Comparison of ENCODE assay signal across 12 cellular contexts in the genomic region with DNA sequence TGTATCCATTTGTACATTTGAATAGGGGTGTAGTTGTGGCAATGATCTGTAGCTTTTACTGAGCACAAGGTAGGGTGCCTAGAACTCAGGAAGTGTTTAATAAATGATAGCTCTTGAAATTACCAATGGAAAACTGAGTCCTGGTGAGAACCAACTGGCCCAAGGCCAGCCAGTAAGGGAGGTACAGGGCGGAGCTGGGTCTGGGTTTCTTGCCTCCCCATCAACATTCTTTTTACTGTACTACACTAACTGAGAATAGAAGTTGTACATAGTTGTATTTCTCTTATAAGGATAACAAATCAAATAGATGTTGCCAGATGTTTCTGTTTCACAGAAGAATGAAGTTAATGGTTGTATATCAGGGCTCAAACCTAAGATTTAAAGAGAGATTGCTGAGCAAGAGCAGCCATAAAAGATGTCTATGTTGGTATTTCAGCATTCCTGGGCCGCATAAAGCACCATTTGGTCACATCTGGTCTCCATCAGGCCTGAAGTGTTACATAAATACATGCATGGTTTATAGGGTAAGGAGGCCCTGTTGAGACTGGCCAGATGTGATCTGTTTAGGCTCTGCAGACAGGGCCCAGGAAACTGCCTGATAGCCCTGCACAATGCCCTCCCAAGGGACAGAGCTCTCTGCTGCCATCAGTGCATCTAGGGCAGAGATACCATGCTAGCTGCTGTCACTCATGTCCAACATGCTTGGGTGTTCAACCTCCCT.
DNase-seq lines count a peak whose midpoint lies in the region; ATAC-seq and TF ChIP-seq lines count a peak whose summit lies in the region.
"Had no signal": no experiment of that assay in that cellular context is flagged by ENCODE, and none has a peak within 500 bp of the region (broad histone marks: within the 10 kb centered on the region; RNA-seq: fewer than 3 reads in every experiment).

No MANE protein-coding gene starts in this region.

- no peak overlapping the region for H3K27ac ChIP-seq in BLaER1
- H3K27ac ChIP-seq in rectal smooth muscle tissue (ENCODE audit: low read depth, low read length), result peak overlapping the region; percentile 38
- H3K27ac ChIP-seq: right atrium auricular region had no signal

- TF ChIP-seq CTCF in fibroblast of villous mesenchyme (IDR thresholded peaks at IDR 0.05; ENCODE audit: insufficient read depth, low read depth, low read length), result no peak

- H3K9me3 Mint-ChIP-seq in naive thymus-derived CD8-positive, alpha-beta T cell, result peaks cover 0 to 1% (median 0%) of the 10 kb centered on the region in 9 donors
- H3K9me3 Mint-ChIP-seq in T-cell, result no peaks in the 10 kb centered on the region
- H3K9me3 Mint-ChIP-seq in stimulated activated effector memory CD8-positive, alpha-beta T cell treated with anti-CD3 and anti-CD28 coated beads, Interleukin-12 subunit alpha, Interleukin-12 subunit beta, amount 100 ng/mL, for 72 hours, result no peaks in the 10 kb centered on the region
- H3K9me3 Mint-ChIP-seq: stimulated activated naive CD8-positive, alpha-beta T cell treated with anti-CD3 and anti-CD28 coated beads, Interleukin-15, Interleukin-2, amounts not matched to agents 100 ng/mL and 50 ng/mL, for 24 hours had no signal

- H3K4me2 ChIP-seq in BLaER1, result 0 out of 2 replicates have a peak overlapping the region, but pooled peaks have one; percentile 3

- H3K4me3 ChIP-seq in BLaER1 (no peak overlapping the region), fibroblast of villous mesenchyme (ENCODE audit: low read depth, low read length) (no peak overlapping the region), rectal smooth muscle tissue (ENCODE audit: low read length) (no peak overlapping the region)
- H3K4me3 ChIP-seq: right atrium auricular region had no signal

- H3K4me1 ChIP-seq in BLaER1, result peaks cover 35% of the 10 kb centered on the region
- H3K4me1 ChIP-seq in rectal smooth muscle tissue (ENCODE audit: control insufficient read depth, insufficient read depth, low read length), result peaks cover 55% of the 10 kb centered on the region

- peak; percentile 100 for DNase-seq in fibroblast of villous mesenchyme (ENCODE audit: low read depth)
- DNase-seq in HK-2 (ENCODE audit: unreplicated experiment), result no peak
- no peak for DNase-seq in naive thymus-derived CD8-positive, alpha-beta T cell
- no peak for DNase-seq in T-cell
- no peak for DNase-seq in stimulated activated effector memory CD8-positive, alpha-beta T cell treated with anti-CD3 and anti-CD28 coated beads, Interleukin-12 subunit alpha, Interleukin-12 subunit beta, amount 100 ng/mL, for 72 hours (ENCODE audit: low spot score in 2 of 2)
- DNase-seq: activated CD4-positive, alpha-beta T cell treated with anti-CD3 and anti-CD28 coated beads, Interleukin-2, amount 50 U/mL, for 4 hours; NCI-H1694 treated with DMSO at 0.1 percent for 48 hours had no signal

- CTCF ChIA-PET in T-cell (lab: Charles Lee), result interaction anchor here in 1 of 2 donors (0.5 kb wide), 1 partner anchor 10 kb away, joined by 3 read pairs; no protein-coding TSS in a partner anchor

- H3K36me3 ChIP-seq in BLaER1 (no peaks in the 10 kb centered on the region), rectal smooth muscle tissue (ENCODE audit: control insufficient read depth, insufficient read depth, low read length) (no peaks in the 10 kb centered on the region)
- H3K36me3 ChIP-seq: right atrium auricular region had no signal

- H3K27ac Mint-ChIP-seq in naive thymus-derived CD8-positive, alpha-beta T cell, result no peak overlapping the region
- no peak overlapping the region for H3K27ac Mint-ChIP-seq in T-cell
- no peak overlapping the region for H3K27ac Mint-ChIP-seq in stimulated activated effector memory CD8-positive, alpha-beta T cell treated with anti-CD3 and anti-CD28 coated beads, Interleukin-12 subunit alpha, Interleukin-12 subunit beta, amount 100 ng/mL, for 72 hours
- H3K27ac Mint-ChIP-seq: stimulated activated naive CD8-positive, alpha-beta T cell treated with anti-CD3 and anti-CD28 coated beads, Interleukin-15, Interleukin-2, amounts not matched to agents 100 ng/mL and 50 ng/mL, for 24 hours had no signal

- no peak overlapping the region for H3K4me3 Mint-ChIP-seq in naive thymus-derived CD8-positive, alpha-beta T cell
- no peak overlapping the region for H3K4me3 Mint-ChIP-seq in T-cell
- H3K4me3 Mint-ChIP-seq in stimulated activated effector memory CD8-positive, alpha-beta T cell treated with anti-CD3 and anti-CD28 coated beads, Interleukin-12 subunit alpha, Interleukin-12 subunit beta, amount 100 ng/mL, for 72 hours, result no peak overlapping the region
- H3K4me3 Mint-ChIP-seq: stimulated activated naive CD8-positive, alpha-beta T cell treated with anti-CD3 and anti-CD28 coated beads, Interleukin-15, Interleukin-2, amounts not matched to agents 100 ng/mL and 50 ng/mL, for 24 hours had no signal

- ATAC-seq in SK-N-SH treated with all-trans-retinoic acid at 6 μM for 48 hours (peak; percentile 68), T-cell (replicated peaks in 1 of 4) (no peak)
- no peak for ATAC-seq in naive thymus-derived CD8-positive, alpha-beta T cell
- no peak for ATAC-seq in stimulated activated effector memory CD8-positive, alpha-beta T cell treated with anti-CD3 and anti-CD28 coated beads, Interleukin-12 subunit alpha, Interleukin-12 subunit beta, amount 100 ng/mL, for 72 hours

- H3K36me3 Mint-ChIP-seq in naive thymus-derived CD8-positive, alpha-beta T cell, result no peaks in the 10 kb centered on the region
- no peaks in the 10 kb centered on the region for H3K36me3 Mint-ChIP-seq in T-cell
- H3K36me3 Mint-ChIP-seq in stimulated activated effector memory CD8-positive, alpha-beta T cell treated with anti-CD3 and anti-CD28 coated beads, Interleukin-12 subunit alpha, Interleukin-12 subunit beta, amount 100 ng/mL, for 72 hours, result no peaks in the 10 kb centered on the region

- POLR2A ChIA-PET in naive thymus-derived CD8-positive, alpha-beta T cell (lab: Charles Lee), result interaction anchor here (0.9 kb wide), 1 partner anchor 12 kb away, joined by 3 read pairs; no protein-coding TSS in a partner anchor
- POLR2A ChIA-PET in T-cell (lab: Charles Lee), result no interaction called here

- H3K9ac ChIP-seq in BLaER1 (no peak overlapping the region), rectal smooth muscle tissue (ENCODE audit: low read length) (no peak overlapping the region)

- H3K9me3 ChIP-seq in BLaER1, result peaks cover 2% of the 10 kb centered on the region; the same call in 1 of the 2 replicates

- peaks cover 5 to 45% (median 10%) of the 10 kb centered on the region in 5 donors for H3K27me3 Mint-ChIP-seq in naive thymus-derived CD8-positive, alpha-beta T cell
- H3K27me3 Mint-ChIP-seq in T-cell, result peaks cover 18 to 21% of the 10 kb centered on the region in 2 donors

- H3K27me3 ChIP-seq in BLaER1 (no peaks in the 10 kb centered on the region), rectal smooth muscle tissue (ENCODE audit: control insufficient read depth, insufficient read depth, low read length) (no peaks in the 10 kb centered on the region)
- H3K27me3 ChIP-seq: right atrium auricular region had no signal

- no peaks in the 10 kb centered on the region for H3K4me1 Mint-ChIP-seq in naive thymus-derived CD8-positive, alpha-beta T cell
- no peaks in the 10 kb centered on the region for H3K4me1 Mint-ChIP-seq in T-cell
- H3K4me1 Mint-ChIP-seq in stimulated activated effector memory CD8-positive, alpha-beta T cell treated with anti-CD3 and anti-CD28 coated beads, Interleukin-12 subunit alpha, Interleukin-12 subunit beta, amount 100 ng/mL, for 72 hours, result no peaks in the 10 kb centered on the region

- no peaks in the 10 kb centered on the region for H4K20me1 ChIP-seq in BLaER1

TF ChIP-seq in SK-N-SH treated with all-trans-retinoic acid at 6 μM for 48 hours, 23 proteins besides CTCF, POLR2A, EP300 and RAD21 (continues in another document):
- TF ChIP-seq ARNTL (CRISPR knock-in tag; IDR thresholded peaks at IDR 0.05; ENCODE audit: borderline replicate concordance, low read depth), result no peak
- peak; percentile 99 for TF ChIP-seq TCF4 (CRISPR knock-in tag; IDR thresholded peaks at IDR 0.05; ENCODE audit: borderline replicate concordance)
- no peak for TF ChIP-seq OSR1 (CRISPR knock-in tag; IDR thresholded peaks at IDR 0.05)
- TF ChIP-seq SNAI2 (CRISPR knock-in tag; IDR thresholded peaks at IDR 0.05), result peak; percentile 49; the same call in 1 of the 2 replicates
- TF ChIP-seq CSDC2 (CRISPR knock-in tag; IDR thresholded peaks at IDR 0.05), result no peak
- no peak for TF ChIP-seq CREB5 (CRISPR knock-in tag; IDR thresholded peaks at IDR 0.05; ENCODE audit: low read depth)
- TF ChIP-seq CSRNP3 (CRISPR knock-in tag; IDR thresholded peaks at IDR 0.05), result peak; percentile 75; the same call in 1 of the 2 replicates
- no peak for TF ChIP-seq RARB (CRISPR knock-in tag; IDR thresholded peaks at IDR 0.05)
- TF ChIP-seq ISL1 (CRISPR knock-in tag; IDR thresholded peaks at IDR 0.05), result peak; percentile 55
- no peak for TF ChIP-seq GLIS3 (CRISPR knock-in tag; IDR thresholded peaks at IDR 0.05)
- TF ChIP-seq ZC3H10 (CRISPR knock-in tag; IDR thresholded peaks at IDR 0.05), result no peak
- TF ChIP-seq ZNF565 (CRISPR knock-in tag; conservative IDR thresholded peaks at IDR 0.05; ENCODE audit: low read depth), result no peak
